Comparison of ENCODE assay signal across 11 cellular contexts in genomic region chrX:128816919-128817318, GRCh38.
DNase-seq lines count a peak whose midpoint lies in the region; ATAC-seq, FAIRE-seq and TF ChIP-seq lines count a peak whose summit lies in the region.
"Had no signal": no experiment of that assay in that cellular context is flagged by ENCODE, and none has a peak within 500 bp of the region (broad histone marks: within the 10 kb centered on the region; RNA-seq: fewer than 3 reads in every experiment).

No MANE protein-coding gene starts in this region.

- DNase-seq in SK-N-SH (peak; percentile 15), MM.1S (peak; percentile 10), GM12878 (ENCODE audit: low read depth, low spot score) (no peak), osteocyte (ENCODE audit: extremely low spot score, unreplicated experiment) (no peak), A172 (ENCODE audit: low spot score) (no peak)
- DNase-seq: activated naive CD4-positive, alpha-beta T cell treated with anti-CD3 and anti-CD28 coated beads for 36 hours; naive B cell had no signal

- TF ChIP-seq CTCF in SK-N-SH (IDR thresholded peaks at IDR 0.05) (peak; percentile 53), MM.1S (IDR thresholded peaks at IDR 0.05; ENCODE audit: low read length) (peak; percentile 29), GM12878 (IDR thresholded peaks at IDR 0.05 in 2 of 3, conservative IDR thresholded peaks at IDR 0.05 in 1 of 3; ENCODE audit: control insufficient read depth in 2 of 3, extremely low read depth in 1 of 3, insufficient read depth in 1 of 3, low read depth in 3 of 3, low read length in 3 of 3) (peak in 2 of 3 experiments; percentile 37; a peak in 4 of 6 replicates), osteocyte (IDR thresholded peaks at IDR 0.05) (peak; percentile 29)

- POLR2A ChIA-PET in SK-N-SH (lab: Yijun Ruan, JAX) (no interaction called here), GM12878 (lab: Charles Lee) (no interaction called here)

- no peak overlapping the region for H2AFZ ChIP-seq in SK-N-SH (ENCODE audit: low read depth)
- H2AFZ ChIP-seq in MM.1S (ENCODE audit: low read length) = no peak overlapping the region
- no peak overlapping the region for H2AFZ ChIP-seq in GM12878 (ENCODE audit: control insufficient read depth, low read depth, low read length)

- SMC1A ChIA-PET in GM12878 (lab: Charles Lee; ENCODE audit: uncharacterized antibody, unreplicated experiment) = no interaction called here

- TF ChIP-seq POLR2A in GM12878 (IDR thresholded peaks at IDR 0.05; ENCODE audit: low read depth, low read length) = no peak

- RAD21 ChIA-PET in GM12878 (lab: Charles Lee; ENCODE audit: unreplicated experiment) = no interaction called here

- BruUV-seq in GM12878 (replicated peaks; lab: Mats Ljungman, UMichigan) = no TSS peak

- H3K4me3 Mint-ChIP-seq in osteocyte (ENCODE audit: unreplicated experiment) = no peak overlapping the region
- H3K4me3 Mint-ChIP-seq: activated naive CD4-positive, alpha-beta T cell treated with anti-CD3 and anti-CD28 coated beads for 36 hours; B cell; naive B cell had no signal

- in situ Hi-C loops in GM12878 (cut with MboI) = no loop called here

- CTCF ChIA-PET in SK-N-SH (lab: Yijun Ruan, JAX) (interaction anchor here (0.7 to 4.4 kb wide), 9 partner anchors 9 to 318 kb away, joined by 3 to 27 read pairs (median 5); no protein-coding TSS in a partner anchor), GM12878 (lab: Yijun Ruan, JAX) (interaction anchor here (1.4 to 2.1 kb wide), 3 partner anchors 9 to 158 kb away, joined by 4 to 11 read pairs (median 6); no protein-coding TSS in a partner anchor)

- H3K79me2 ChIP-seq in SK-N-SH (ENCODE audit: insufficient read depth) (no peaks in the 10 kb centered on the region), MM.1S (ENCODE audit: low read length) (no peaks in the 10 kb centered on the region), GM12878 (ENCODE audit: control insufficient read depth, insufficient read depth, low read length) (no peaks in the 10 kb centered on the region)

- H3K27ac ChIP-seq in SK-N-SH (ENCODE audit: low read depth in 2 of 2, low read length in 1 of 2) (no peak overlapping the region), MM.1S (ENCODE audit: low read length) (no peak overlapping the region), GM12878 (ENCODE audit: control insufficient read depth, insufficient read depth) (no peak overlapping the region)

- 2% methylated on average over 3 of the region's 3 CpGs for WGBS in SK-N-SH (ENCODE audit: low lambda C conversion rate)
- WGBS in GM12878 (ENCODE audit: insufficient coverage, insufficient replicate concordance, low lambda C conversion rate, missing lambda C conversion rate) = 0% methylated on average over 3 of the region's 3 CpGs

- intact Hi-C loops in GM12878 (cut with micrococcal nuclease; ENCODE audit: unreplicated experiment) = loop anchor here (2.0 kb wide), 1 partner anchor 544 kb away; no protein-coding TSS in a partner anchor

- H3K4me3 ChIP-seq in SK-N-SH (ENCODE audit: low read depth in 2 of 2, low read length in 1 of 2) (no peak overlapping the region; a peak in 1 of 4 replicates), MM.1S (ENCODE audit: low read length) (no peak overlapping the region), GM12878 (no peak overlapping the region)

- H3K27me3 Mint-ChIP-seq in osteocyte (ENCODE audit: unreplicated experiment) = no peaks in the 10 kb centered on the region
- H3K27me3 Mint-ChIP-seq: B cell, naive B cell had no signal

- H3K27me3 ChIP-seq in SK-N-SH (ENCODE audit: insufficient read depth) = no peaks in the 10 kb centered on the region
- no peaks in the 10 kb centered on the region for H3K27me3 ChIP-seq in MM.1S (replicated peaks; ENCODE audit: insufficient read depth, low read length)
- no peaks in the 10 kb centered on the region for H3K27me3 ChIP-seq in GM12878 (replicated peaks in 1 of 2; ENCODE audit: control insufficient read depth in 2 of 2, insufficient read depth in 2 of 2, low read length in 1 of 2)

- FAIRE-seq in GM12878 (lab: Jason Lieb, UNC) = no peak

- no peak overlapping the region for H3K9ac ChIP-seq in SK-N-SH
- no peak overlapping the region for H3K9ac ChIP-seq in MM.1S (ENCODE audit: low read length)
- no peak overlapping the region for H3K9ac ChIP-seq in GM12878 (ENCODE audit: control insufficient read depth, insufficient read depth, low read length)

- H3F3A ChIP-seq in SK-N-SH (replicated peaks; ENCODE audit: insufficient read depth) = no peaks in the 10 kb centered on the region
- H3F3A ChIP-seq in MM.1S (ENCODE audit: insufficient read depth, low read length) = no peaks in the 10 kb centered on the region

- no peaks in the 10 kb centered on the region for H3K4me1 ChIP-seq in SK-N-SH (ENCODE audit: control insufficient read depth in 1 of 2, insufficient read depth in 2 of 2, low read depth in 1 of 2, low read length in 1 of 2)
- H3K4me1 ChIP-seq in MM.1S (ENCODE audit: low read length) = no peaks in the 10 kb centered on the region
- no peaks in the 10 kb centered on the region for H3K4me1 ChIP-seq in GM12878 (ENCODE audit: control insufficient read depth, insufficient read depth, low read length)

- H3K4me2 ChIP-seq in SK-N-SH (no peak overlapping the region), MM.1S (ENCODE audit: low read depth, low read length) (no peak overlapping the region), GM12878 (ENCODE audit: control insufficient read depth, insufficient read depth) (no peak overlapping the region)

- TF ChIP-seq RAD21 in SK-N-SH (IDR thresholded peaks at IDR 0.05; ENCODE audit: low read length) (peak; percentile 23; the same call in 1 of the 2 replicates), GM12878 (IDR thresholded peaks at IDR 0.05; ENCODE audit: insufficient read depth, low read depth, low read length) (no peak)

- peaks cover 20% of the 10 kb centered on the region for H3K9me3 Mint-ChIP-seq in osteocyte (ENCODE audit: unreplicated experiment)
- H3K9me3 Mint-ChIP-seq: activated naive CD4-positive, alpha-beta T cell treated with anti-CD3 and anti-CD28 coated beads for 36 hours; naive B cell had no signal

- H3K27ac Mint-ChIP-seq in osteocyte (ENCODE audit: unreplicated experiment) = no peak overlapping the region
- H3K27ac Mint-ChIP-seq: activated naive CD4-positive, alpha-beta T cell treated with anti-CD3 and anti-CD28 coated beads for 36 hours; B cell; naive B cell had no signal

- H3K9me2 ChIP-seq in SK-N-SH (no peaks in the 10 kb centered on the region), MM.1S (replicated peaks; ENCODE audit: insufficient read depth, low read length) (no peaks in the 10 kb centered on the region)

- H3K9me3 ChIP-seq in SK-N-SH (no peaks in the 10 kb centered on the region), MM.1S (replicated peaks; ENCODE audit: insufficient read depth, low read length) (no peaks in the 10 kb centered on the region), GM12878 (replicated peaks; ENCODE audit: control insufficient read depth, insufficient read depth, low read length) (no peaks in the 10 kb centered on the region)

- H4K20me1 ChIP-seq in SK-N-SH (ENCODE audit: insufficient read depth) (no peaks in the 10 kb centered on the region), MM.1S (ENCODE audit: insufficient read depth, low read length) (no peaks in the 10 kb centered on the region), GM12878 (ENCODE audit: control insufficient read depth, insufficient read depth) (no peaks in the 10 kb centered on the region)

- no peaks in the 10 kb centered on the region for H3K4me1 Mint-ChIP-seq in osteocyte (ENCODE audit: unreplicated experiment)
- H3K4me1 Mint-ChIP-seq: B cell, naive B cell had no signal

- TF ChIP-seq EP300 in SK-N-SH (IDR thresholded peaks at IDR 0.05; ENCODE audit: borderline replicate concordance in 1 of 2, low read depth in 1 of 2, low read length in 1 of 2) = no peak
- no peak for TF ChIP-seq EP300 in GM12878 (IDR thresholded peaks at IDR 0.05; ENCODE audit: borderline replicate concordance in 1 of 2, control insufficient read depth in 1 of 2, low read depth in 2 of 2, low read length in 2 of 2)

- H3K36me3 ChIP-seq in SK-N-SH (replicated peaks in 1 of 2; ENCODE audit: control insufficient read depth in 1 of 2, insufficient read depth in 2 of 2, low read length in 1 of 2) (no peaks in the 10 kb centered on the region), MM.1S (replicated peaks; ENCODE audit: insufficient read depth, low read length) (no peaks in the 10 kb centered on the region), GM12878 (ENCODE audit: control insufficient read depth in 2 of 2, insufficient read depth in 2 of 2, low read length in 1 of 2) (no peaks in the 10 kb centered on the region)

- H3K36me3 Mint-ChIP-seq in osteocyte (ENCODE audit: unreplicated experiment) = no peaks in the 10 kb centered on the region
- H3K36me3 Mint-ChIP-seq: naive B cell had no signal

- no peak for ATAC-seq in SK-N-SH treated with all-trans-retinoic acid at 6 μM for 48 hours
- ATAC-seq in GM12878 = no peak
- no peak for ATAC-seq in GM18511 (IDR thresholded peaks at IDR 0.05; ENCODE audit: unreplicated experiment)
- no peak for ATAC-seq in HG02571 (IDR thresholded peaks at IDR 0.05; ENCODE audit: unreplicated experiment)

TF ChIP-seq in SK-N-SH, 30 proteins besides CTCF, POLR2A, EP300 and RAD21 (continues in another document):
- TF ChIP-seq NFIC (IDR thresholded peaks at IDR 0.05; ENCODE audit: borderline replicate concordance) = no peak
- TF ChIP-seq YY1 (IDR thresholded peaks at IDR 0.05; ENCODE audit: low read depth) = no peak

TF ChIP-seq in GM12878, 131 proteins besides CTCF, POLR2A, EP300 and RAD21:
- TF ChIP-seq CBX5 (IDR thresholded peaks at IDR 0.05; ENCODE audit: low read depth) = no peak
- no peak for TF ChIP-seq BRCA1 (IDR thresholded peaks at IDR 0.05; ENCODE audit: low read depth, low read length)
- TF ChIP-seq MEF2A (IDR thresholded peaks at IDR 0.05; ENCODE audit: insufficient read depth, low read depth, low read length) = no peak
- no peak for TF ChIP-seq SREBF1 (IDR thresholded peaks at IDR 0.05; ENCODE audit: low read length)
- TF ChIP-seq FOS (IDR thresholded peaks at IDR 0.05; ENCODE audit: borderline replicate concordance, extremely low read depth, insufficient read length) = no peak
- no peak for TF ChIP-seq RFX5 (IDR thresholded peaks at IDR 0.05; ENCODE audit: low read depth, low read length)
- TF ChIP-seq USF2 (IDR thresholded peaks at IDR 0.05; ENCODE audit: borderline replicate concordance, low read depth, low read length) = no peak
TF ChIP-seq in GM12878: peak in this region for 0.

Comparison
In these comparisons a context has a peak if more than half of its experiments do, and no peak if none do; other contexts are left out.
1. DNase-seq: peak in SK-N-SH (single experiment) and MM.1S (single experiment); none in GM12878 (single experiment), osteocyte (single experiment) and A172 (single experiment).
2. Of the 26 proteins assayed by ChIP-seq in both GM12878 and SK-N-SH: peak only in GM12878: none; only in SK-N-SH: RAD21; in both: CTCF; in neither: 24.
3. Peak in every context shown above with its lines, with median percentiles within 50 percentile points of each other: CTCF ChIP-seq.